8 cellular contexts compared by ENCODE assay signal in the genomic region with DNA sequence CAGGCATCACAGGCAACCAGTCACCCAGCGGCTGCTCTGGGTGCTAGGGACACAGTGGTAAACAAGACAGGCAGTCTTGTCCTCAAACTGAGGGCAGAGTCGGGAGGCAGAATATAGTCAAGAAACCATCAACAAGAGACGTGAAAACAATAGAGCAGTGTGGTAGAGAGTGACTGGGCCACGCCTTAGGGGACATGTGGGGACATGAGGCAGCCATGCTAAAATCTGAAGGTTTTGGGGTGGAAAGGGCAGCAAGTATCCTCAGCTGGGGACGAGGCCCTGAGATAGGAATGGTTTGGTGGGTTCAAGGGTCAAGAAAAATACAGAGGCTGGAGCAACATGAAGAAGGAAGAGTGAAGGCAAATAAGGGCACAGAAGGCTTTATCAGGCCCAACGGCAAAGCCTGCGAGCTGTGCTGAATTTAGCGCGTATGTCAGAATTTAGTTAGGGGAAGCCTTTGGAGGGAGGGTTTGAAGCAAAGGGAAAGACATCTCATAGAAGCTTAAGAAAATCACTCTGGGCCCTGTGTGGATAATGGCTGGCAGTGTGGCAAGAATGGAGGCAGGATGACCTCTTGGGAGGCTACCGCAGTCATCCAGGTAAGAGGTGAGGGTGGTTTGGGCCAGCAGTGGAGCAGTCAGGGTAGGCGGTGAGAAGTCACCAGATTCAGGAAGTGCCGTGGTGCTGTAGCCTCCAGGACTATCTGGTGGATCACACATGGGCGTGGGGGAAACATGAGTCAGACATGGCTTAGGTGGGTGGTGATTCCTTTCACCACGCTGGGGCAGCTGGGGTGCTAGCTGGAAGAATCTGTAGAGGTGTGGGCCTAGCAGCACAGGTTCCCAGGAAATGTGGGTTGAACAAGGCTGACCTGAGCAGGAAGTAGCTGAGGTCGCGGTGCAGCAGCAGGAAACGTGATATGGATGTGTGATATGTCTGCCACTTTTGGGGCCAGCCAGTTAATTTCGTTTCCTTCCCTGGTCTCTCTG.
A peak's percentile ranks its signal among the peaks of the same experiment; 100 is the strongest.
DNase-seq lines count a peak whose midpoint lies in the region; ATAC-seq lines count a peak whose summit lies in the region.

No MANE protein-coding gene starts in this region.

- peak overlapping the region; percentile 72; the same call in 1 of the 2 replicates for H3K4me3 ChIP-seq in GM08714 (ENCODE audit: low read length)

- peak; percentile 88 for DNase-seq in NK-92 treated with Interleukin-12 subunit alpha and Interleukin-12 subunit beta, amount 100 ng/mL, for 24 hours (lab: John Stamatoyannopoulos, UW)
- DNase-seq in activated T-cell treated with anti-CD3 and anti-CD28 coated beads for 48 hours (ENCODE audit: low read depth) (peak; percentile 82), glomerular visceral epithelial cell (ENCODE audit: extremely low spot score) (peak; percentile 31), dedifferentiated amniotic fluid mesenchymal stem cell (ENCODE audit: extremely low spot score) (no peak)
- DNase-seq in stimulated activated CD4-positive, alpha-beta T cell treated with anti-CD3 and anti-CD28 coated beads, Interleukin-12 subunit alpha, Interleukin-12 subunit beta, amount 100 ng/mL, for 48 hours (ENCODE audit: low read depth in 2 of 3, low spot score in 1 of 3): peak; percentile 83 to 88 (median 85)

- ATAC-seq in HG02588 (IDR thresholded peaks at IDR 0.05; ENCODE audit: unreplicated experiment): peak; percentile 29
- ATAC-seq in HG02970 (IDR thresholded peaks at IDR 0.05; ENCODE audit: low FRiP score, unreplicated experiment): no peak
